ENCODE assay signal across 13 cellular contexts in genomic region chr3:150367771-150368170, GRCh38. TPM values are rescaled to one million over a fixed set of nuclear protein-coding genes. Genes with fewer than 3 reads are reported as not detected.
DNase-seq lines count a peak whose midpoint lies in the region; ATAC-seq and TF ChIP-seq lines count a peak whose summit lies in the region.
"Had no signal": no experiment of that assay in that cellular context is flagged by ENCODE, and none has a peak within 500 bp of the region (broad histone marks: within the 10 kb centered on the region; RNA-seq: fewer than 3 reads in every experiment).

No MANE protein-coding gene starts in this region.

- no peak overlapping the region for H3K4me3 Mint-ChIP-seq in activated CD8-positive, alpha-beta T cell treated with anti-CD3 and anti-CD28 coated beads, Interleukin-2, amount 10 ng/mL, durations not matched to agents 7 days and 5 days
- H3K4me3 Mint-ChIP-seq: CD4-positive, alpha-beta memory T cell had no signal

- peaks cover 3% of the 10 kb centered on the region for H3K27me3 Mint-ChIP-seq in activated CD8-positive, alpha-beta T cell treated with anti-CD3 and anti-CD28 coated beads, Interleukin-2, amount 10 ng/mL, durations not matched to agents 7 days and 5 days (ENCODE audit: low read depth)

- H3K27me3 ChIP-seq in upper lobe of right lung = no peaks in the 10 kb centered on the region

- no peaks in the 10 kb centered on the region for H3K9me3 ChIP-seq in upper lobe of right lung

- no peaks in the 10 kb centered on the region for H3K9me3 Mint-ChIP-seq in activated CD8-positive, alpha-beta T cell treated with anti-CD3 and anti-CD28 coated beads, Interleukin-2, amount 10 ng/mL, durations not matched to agents 7 days and 5 days (ENCODE audit: insufficient read depth)

- ATAC-seq in upper lobe of right lung = no peak
- ATAC-seq in HG03159 (IDR thresholded peaks at IDR 0.05; ENCODE audit: unreplicated experiment) = no peak
- no peak for ATAC-seq in activated CD8-positive, alpha-beta T cell treated with anti-CD3 and anti-CD28 coated beads, Interleukin-2, amount 10 ng/mL, durations not matched to agents 7 days and 5 days

- H3K4me3 ChIP-seq in fibroblast of the aortic adventitia (ENCODE audit: low read depth, low read length) (no peak overlapping the region), upper lobe of right lung (no peak overlapping the region)

- POLR2A ChIA-PET in activated CD8-positive, alpha-beta T cell treated with anti-CD3 and anti-CD28 coated beads, Interleukin-2, amount 10 ng/mL, durations not matched to agents 7 days and 5 days (lab: Charles Lee) = no interaction called here

- DNase-seq in MV-4-11 (lab: John Stamatoyannopoulos, UW) (peak; percentile 18), astrocyte of the hippocampus (ENCODE audit: low read depth, low spot score) (peak; percentile 38), fibroblast of the aortic adventitia (ENCODE audit: low read depth) (peak; percentile 28), upper lobe of right lung (no peak), NCI-H345 treated with DMSO at 0.1 percent for 48 hours (lab: John Stamatoyannopoulos, UW; ENCODE audit: unreplicated experiment) (no peak)
- DNase-seq in activated CD8-positive, alpha-beta T cell treated with anti-CD3 and anti-CD28 coated beads, Interleukin-2, amount 10 ng/mL, durations not matched to agents 7 days and 5 days = no peak
- DNase-seq: Calu3; CD4-positive, alpha-beta memory T cell; Karpas-422; NCI-H1930; NCI-H748 treated with DMSO at 0.1 percent for 48 hours had no signal

- no peaks in the 10 kb centered on the region for H3K36me3 ChIP-seq in upper lobe of right lung

- peaks cover 2% of the 10 kb centered on the region for H3K4me1 Mint-ChIP-seq in activated CD8-positive, alpha-beta T cell treated with anti-CD3 and anti-CD28 coated beads, Interleukin-2, amount 10 ng/mL, durations not matched to agents 7 days and 5 days (ENCODE audit: low read depth)
- H3K4me1 Mint-ChIP-seq: CD4-positive, alpha-beta memory T cell had no signal

- no peak overlapping the region for H3K27ac ChIP-seq in upper lobe of right lung
- H3K27ac ChIP-seq: RWPE1 had no signal

- H3K4me1 ChIP-seq in upper lobe of right lung = peaks cover 8% of the 10 kb centered on the region

- CTCF ChIA-PET in activated CD8-positive, alpha-beta T cell treated with anti-CD3 and anti-CD28 coated beads, Interleukin-2, amount 10 ng/mL, durations not matched to agents 7 days and 5 days (lab: Charles Lee) = no interaction called here

- TF ChIP-seq CTCF in fibroblast of the aortic adventitia (IDR thresholded peaks at IDR 0.05; ENCODE audit: insufficient read depth, low read length) (no peak), upper lobe of right lung (IDR thresholded peaks at IDR 0.05) (no peak)

- no peak overlapping the region for H3K27ac Mint-ChIP-seq in activated CD8-positive, alpha-beta T cell treated with anti-CD3 and anti-CD28 coated beads, Interleukin-2, amount 10 ng/mL, durations not matched to agents 7 days and 5 days
- H3K27ac Mint-ChIP-seq: CD4-positive, alpha-beta memory T cell had no signal

- no peaks in the 10 kb centered on the region for H3K36me3 Mint-ChIP-seq in activated CD8-positive, alpha-beta T cell treated with anti-CD3 and anti-CD28 coated beads, Interleukin-2, amount 10 ng/mL, durations not matched to agents 7 days and 5 days (ENCODE audit: low read depth)
- H3K36me3 Mint-ChIP-seq: CD4-positive, alpha-beta memory T cell had no signal

- intact Hi-C loops in upper lobe of right lung (cut with DNase I) = no loop called here

RNA-seq across cellular contexts. Expression of gene TSC22D2, which starts 40.3 kb away (rescaled TPM):
- total RNA-seq in fibroblast of the aortic adventitia (ENCODE audit: low replicate concordance) (10.3 and 15.4 TPM in 2 replicates), upper lobe of right lung (29.2 TPM)
- 1 to 10 TPM; 8.6 to 8.9 TPM for total RNA-seq in activated CD8-positive, alpha-beta T cell treated with anti-CD3 and anti-CD28 coated beads, Interleukin-2, amount 10 ng/mL, durations not matched to agents 7 days and 5 days

Comparison
In these comparisons a context has a peak if more than half of its experiments do, and no peak if none do; other contexts are left out.
1. DNase-seq: peak in MV-4-11 (single experiment), astrocyte of the hippocampus (single experiment) and fibroblast of the aortic adventitia (single experiment); none in upper lobe of right lung (single experiment), activated CD8-positive, alpha-beta T cell treated with anti-CD3 and anti-CD28 coated beads, Interleukin-2, amount 10 ng/mL, durations not matched to agents 7 days and 5 days (single experiment) and NCI-H345 treated with DMSO at 0.1 percent for 48 hours (single experiment).